12 cellular contexts compared by ENCODE assay signal in the genomic region with DNA sequence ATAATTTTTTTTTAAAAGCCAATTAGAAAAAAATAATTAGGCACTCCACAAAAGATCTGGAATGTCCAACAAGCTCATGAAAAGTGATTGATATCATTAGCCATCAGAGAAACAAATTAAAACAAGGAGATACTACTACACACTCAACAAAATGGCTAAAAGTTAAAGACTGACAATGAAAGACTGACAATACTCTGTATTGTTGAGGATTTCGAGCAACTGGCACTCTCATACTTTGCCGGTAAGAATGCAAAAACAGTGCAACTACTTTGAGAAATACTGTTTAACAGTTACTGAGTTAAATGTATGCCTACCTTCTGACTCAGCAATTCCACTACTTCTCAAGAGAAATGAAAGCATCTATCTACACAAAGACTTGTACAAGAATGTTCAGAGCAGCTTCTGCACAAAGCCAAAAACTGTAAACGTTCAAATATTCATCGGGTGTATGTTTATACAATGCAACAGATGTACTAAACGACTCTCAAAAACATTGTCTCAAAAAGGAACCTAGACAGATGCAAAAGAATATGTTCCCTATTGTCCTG. TPM values are rescaled to one million over a fixed set of nuclear protein-coding genes. Genes with fewer than 3 reads are reported as not detected.
A peak's percentile ranks its signal among the peaks of the same experiment; 100 is the strongest.
DNase-seq lines count a peak whose midpoint lies in the region; ATAC-seq and TF ChIP-seq lines count a peak whose summit lies in the region.
"Had no signal": no experiment of that assay in that cellular context is flagged by ENCODE, and none has a peak within 500 bp of the region (broad histone marks: within the 10 kb centered on the region; RNA-seq: fewer than 3 reads in every experiment).

No MANE protein-coding gene starts in this region.

- H3K36me3 Mint-ChIP-seq in stimulated activated naive CD8-positive, alpha-beta T cell treated with anti-CD3 and anti-CD28 coated beads, Interleukin-15, Interleukin-2, amounts not matched to agents 100 ng/mL and 50 ng/mL, for 24 hours (ENCODE audit: low read depth), result peaks cover 6% of the 10 kb centered on the region
- H3K36me3 Mint-ChIP-seq in activated naive CD8-positive, alpha-beta T cell treated with anti-CD3 and anti-CD28 coated beads, Interleukin-2, amount 50 U/mL, for 24 hours (ENCODE audit: low read depth), result peaks cover 4% of the 10 kb centered on the region
- H3K36me3 Mint-ChIP-seq in mesothelial cell of epicardium (no peaks in the 10 kb centered on the region), immature natural killer cell (no peaks in the 10 kb centered on the region)

- H3K4me1 Mint-ChIP-seq in stimulated activated naive CD8-positive, alpha-beta T cell treated with anti-CD3 and anti-CD28 coated beads, Interleukin-15, Interleukin-2, amounts not matched to agents 100 ng/mL and 50 ng/mL, for 24 hours (ENCODE audit: low read depth), result peaks cover 53% of the 10 kb centered on the region
- H3K4me1 Mint-ChIP-seq in activated naive CD8-positive, alpha-beta T cell treated with anti-CD3 and anti-CD28 coated beads, Interleukin-2, amount 50 U/mL, for 24 hours, result peaks cover 54% of the 10 kb centered on the region
- H3K4me1 Mint-ChIP-seq in mesothelial cell of epicardium (peaks cover 51% of the 10 kb centered on the region), immature natural killer cell (peaks cover 21 to 28% of the 10 kb centered on the region in 2 donors)

- H3K9me3 Mint-ChIP-seq in stimulated activated naive CD8-positive, alpha-beta T cell treated with anti-CD3 and anti-CD28 coated beads, Interleukin-15, Interleukin-2, amounts not matched to agents 100 ng/mL and 50 ng/mL, for 24 hours, result no peaks in the 10 kb centered on the region
- H3K9me3 Mint-ChIP-seq in activated naive CD8-positive, alpha-beta T cell treated with anti-CD3 and anti-CD28 coated beads, Interleukin-2, amount 50 U/mL, for 24 hours, result no peaks in the 10 kb centered on the region
- no peaks in the 10 kb centered on the region for H3K9me3 Mint-ChIP-seq in mesothelial cell of epicardium
- no peaks in the 10 kb centered on the region for H3K9me3 Mint-ChIP-seq in immature natural killer cell

- no peak for TF ChIP-seq CTCF in mesothelial cell of epicardium (IDR thresholded peaks at IDR 0.05; ENCODE audit: unreplicated experiment)

- no peaks in the 10 kb centered on the region for H3K27me3 Mint-ChIP-seq in stimulated activated naive CD8-positive, alpha-beta T cell treated with anti-CD3 and anti-CD28 coated beads, Interleukin-15, Interleukin-2, amounts not matched to agents 100 ng/mL and 50 ng/mL, for 24 hours
- H3K27me3 Mint-ChIP-seq in activated naive CD8-positive, alpha-beta T cell treated with anti-CD3 and anti-CD28 coated beads, Interleukin-2, amount 50 U/mL, for 24 hours, result no peaks in the 10 kb centered on the region
- H3K27me3 Mint-ChIP-seq in mesothelial cell of epicardium (ENCODE audit: low read depth) (no peaks in the 10 kb centered on the region), immature natural killer cell (ENCODE audit: low read depth in 3 of 3) (peaks cover 6 to 11% (median 10%) of the 10 kb centered on the region in 3 donors)

- DNase-seq in stimulated activated naive CD8-positive, alpha-beta T cell treated with anti-CD3 and anti-CD28 coated beads, Interleukin-15, Interleukin-2, amounts not matched to agents 100 U/mL and 50 U/mL, for 24 hours, result no peak
- DNase-seq in activated naive CD8-positive, alpha-beta T cell treated with anti-CD3 and anti-CD28 coated beads, Interleukin-2, amount 50 U/mL, for 24 hours, result no peak
- DNase-seq in mesothelial cell of epicardium (ENCODE audit: low spot score in 2 of 2, unreplicated experiment in 2 of 2) (no peak), mucosa of gallbladder (ENCODE audit: low spot score) (no peak), Ammon's horn (ENCODE audit: low spot score) (no peak), immature natural killer cell (no peak)
- no peak for DNase-seq in central memory CD4-positive, alpha-beta T cell
- DNase-seq: cerebellar nuclear complex, lower lobe of right lung, NCI-H2171 treated with DMSO at 0.1 percent for 48 hours, SHP77 had no signal

- peak overlapping the region; percentile 93 for H3K4me3 Mint-ChIP-seq in stimulated activated naive CD8-positive, alpha-beta T cell treated with anti-CD3 and anti-CD28 coated beads, Interleukin-15, Interleukin-2, amounts not matched to agents 100 ng/mL and 50 ng/mL, for 24 hours
- H3K4me3 Mint-ChIP-seq in activated naive CD8-positive, alpha-beta T cell treated with anti-CD3 and anti-CD28 coated beads, Interleukin-2, amount 50 U/mL, for 24 hours, result peak overlapping the region; percentile 88
- H3K4me3 Mint-ChIP-seq in mesothelial cell of epicardium, result peak overlapping the region; percentile 99
- H3K4me3 Mint-ChIP-seq in immature natural killer cell, result peak overlapping the region in 2 of 5 donors; percentile 23 to 99

- H3K27ac Mint-ChIP-seq in stimulated activated naive CD8-positive, alpha-beta T cell treated with anti-CD3 and anti-CD28 coated beads, Interleukin-15, Interleukin-2, amounts not matched to agents 100 ng/mL and 50 ng/mL, for 24 hours, result peak overlapping the region; percentile 1
- H3K27ac Mint-ChIP-seq in activated naive CD8-positive, alpha-beta T cell treated with anti-CD3 and anti-CD28 coated beads, Interleukin-2, amount 50 U/mL, for 24 hours, result peak overlapping the region; percentile 94
- H3K27ac Mint-ChIP-seq in mesothelial cell of epicardium, result peak overlapping the region; percentile 100
- H3K27ac Mint-ChIP-seq in immature natural killer cell, result no peak overlapping the region

- no peak for ATAC-seq in stimulated activated naive CD8-positive, alpha-beta T cell treated with anti-CD3 and anti-CD28 coated beads, Interleukin-15, Interleukin-2, amounts not matched to agents 100 U/mL and 50 U/mL, for 24 hours
- no peak for ATAC-seq in activated naive CD8-positive, alpha-beta T cell treated with anti-CD3 and anti-CD28 coated beads, Interleukin-2, amount 50 U/mL, for 24 hours
- ATAC-seq: lower lobe of right lung had no signal

RNA-seq across cellular contexts. Expression of a gene that starts 1.9 kb away (rescaled TPM):
- total RNA-seq in mesothelial cell of epicardium (29.2 to 33.2 TPM (median 30.0 TPM) in 3 replicates), mucosa of gallbladder (33.5 TPM)
- 10 to 100 TPM; 12.7 to 28.6 (median 24.6) TPM for polyA plus RNA-seq in immature natural killer cell

Comparison
In these comparisons a context has a peak if more than half of its experiments do, and no peak if none do; other contexts are left out.
1. H3K27ac Mint-ChIP-seq: peak in stimulated activated naive CD8-positive, alpha-beta T cell treated with anti-CD3 and anti-CD28 coated beads, Interleukin-15, Interleukin-2, amounts not matched to agents 100 ng/mL and 50 ng/mL, for 24 hours (single experiment), activated naive CD8-positive, alpha-beta T cell treated with anti-CD3 and anti-CD28 coated beads, Interleukin-2, amount 50 U/mL, for 24 hours (single experiment) and mesothelial cell of epicardium (single experiment); none in immature natural killer cell (0 of 6).